In genomic region chr13:34734932-34735331, GRCh38 we compare ENCODE assay signal across 1 cellular context.
TF ChIP-seq lines count a peak whose summit lies in the region.

No MANE protein-coding gene starts in this region.

TF ChIP-seq in GM23338, 12 proteins besides CTCF, POLR2A, EP300 and RAD21 (continued from another document):
- TF ChIP-seq, protein P1, sequence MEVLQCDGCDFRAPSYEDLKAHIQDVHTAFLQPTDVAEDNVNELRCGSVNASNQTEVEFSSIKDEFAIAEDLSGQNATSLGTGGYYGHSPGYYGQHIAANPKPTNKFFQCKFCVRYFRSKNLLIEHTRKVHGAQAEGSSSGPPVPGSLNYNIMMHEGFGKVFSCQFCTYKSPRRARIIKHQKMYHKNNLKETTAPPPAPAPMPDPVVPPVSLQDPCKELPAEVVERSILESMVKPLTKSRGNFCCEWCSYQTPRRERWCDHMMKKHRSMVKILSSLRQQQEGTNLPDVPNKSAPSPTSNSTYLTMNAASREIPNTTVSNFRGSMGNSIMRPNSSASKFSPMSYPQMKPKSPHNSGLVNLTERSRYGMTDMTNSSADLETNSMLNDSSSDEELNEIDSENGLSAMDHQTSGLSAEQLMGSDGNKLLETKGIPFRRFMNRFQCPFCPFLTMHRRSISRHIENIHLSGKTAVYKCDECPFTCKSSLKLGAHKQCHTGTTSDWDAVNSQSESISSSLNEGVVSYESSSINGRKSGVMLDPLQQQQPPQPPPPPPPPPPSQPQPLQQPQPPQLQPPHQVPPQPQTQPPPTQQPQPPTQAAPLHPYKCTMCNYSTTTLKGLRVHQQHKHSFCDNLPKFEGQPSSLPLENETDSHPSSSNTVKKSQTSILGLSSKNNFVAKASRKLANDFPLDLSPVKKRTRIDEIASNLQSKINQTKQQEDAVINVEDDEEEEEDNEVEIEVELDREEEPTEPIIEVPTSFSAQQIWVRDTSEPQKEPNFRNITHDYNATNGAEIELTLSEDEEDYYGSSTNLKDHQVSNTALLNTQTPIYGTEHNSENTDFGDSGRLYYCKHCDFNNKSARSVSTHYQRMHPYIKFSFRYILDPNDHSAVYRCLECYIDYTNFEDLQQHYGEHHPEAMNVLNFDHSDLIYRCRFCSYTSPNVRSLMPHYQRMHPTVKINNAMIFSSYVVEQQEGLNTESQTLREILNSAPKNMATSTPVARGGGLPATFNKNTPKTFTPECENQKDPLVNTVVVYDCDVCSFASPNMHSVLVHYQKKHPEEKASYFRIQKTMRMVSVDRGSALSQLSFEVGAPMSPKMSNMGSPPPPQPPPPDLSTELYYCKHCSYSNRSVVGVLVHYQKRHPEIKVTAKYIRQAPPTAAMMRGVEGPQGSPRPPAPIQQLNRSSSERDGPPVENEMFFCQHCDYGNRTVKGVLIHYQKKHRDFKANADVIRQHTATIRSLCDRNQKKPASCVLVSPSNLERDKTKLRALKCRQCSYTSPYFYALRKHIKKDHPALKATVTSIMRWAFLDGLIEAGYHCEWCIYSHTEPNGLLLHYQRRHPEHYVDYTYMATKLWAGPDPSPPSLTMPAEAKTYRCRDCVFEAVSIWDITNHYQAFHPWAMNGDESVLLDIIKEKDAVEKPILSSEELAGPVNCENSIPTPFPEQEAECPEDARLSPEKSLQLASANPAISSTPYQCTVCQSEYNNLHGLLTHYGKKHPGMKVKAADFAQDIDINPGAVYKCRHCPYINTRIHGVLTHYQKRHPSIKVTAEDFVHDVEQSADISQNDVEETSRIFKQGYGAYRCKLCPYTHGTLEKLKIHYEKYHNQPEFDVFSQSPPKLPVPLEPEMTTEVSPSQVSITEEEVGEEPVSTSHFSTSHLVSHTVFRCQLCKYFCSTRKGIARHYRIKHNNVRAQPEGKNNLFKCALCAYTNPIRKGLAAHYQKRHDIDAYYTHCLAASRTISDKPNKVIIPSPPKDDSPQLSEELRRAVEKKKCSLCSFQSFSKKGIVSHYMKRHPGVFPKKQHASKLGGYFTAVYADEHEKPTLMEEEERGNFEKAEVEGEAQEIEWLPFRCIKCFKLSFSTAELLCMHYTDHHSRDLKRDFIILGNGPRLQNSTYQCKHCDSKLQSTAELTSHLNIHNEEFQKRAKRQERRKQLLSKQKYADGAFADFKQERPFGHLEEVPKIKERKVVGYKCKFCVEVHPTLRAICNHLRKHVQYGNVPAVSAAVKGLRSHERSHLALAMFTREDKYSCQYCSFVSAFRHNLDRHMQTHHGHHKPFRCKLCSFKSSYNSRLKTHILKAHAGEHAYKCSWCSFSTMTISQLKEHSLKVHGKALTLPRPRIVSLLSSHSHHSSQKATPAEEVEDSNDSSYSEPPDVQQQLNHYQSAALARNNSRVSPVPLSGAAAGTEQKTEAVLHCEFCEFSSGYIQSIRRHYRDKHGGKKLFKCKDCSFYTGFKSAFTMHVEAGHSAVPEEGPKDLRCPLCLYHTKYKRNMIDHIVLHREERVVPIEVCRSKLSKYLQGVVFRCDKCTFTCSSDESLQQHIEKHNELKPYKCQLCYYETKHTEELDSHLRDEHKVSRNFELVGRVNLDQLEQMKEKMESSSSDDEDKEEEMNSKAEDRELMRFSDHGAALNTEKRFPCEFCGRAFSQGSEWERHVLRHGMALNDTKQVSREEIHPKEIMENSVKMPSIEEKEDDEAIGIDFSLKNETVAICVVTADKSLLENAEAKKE (CRISPR knock-in tag; IDR thresholded peaks at IDR 0.05) = no peak
- TF ChIP-seq ZNF114 (CRISPR knock-in tag; IDR thresholded peaks at IDR 0.05) (no peak), STAT1 (IDR thresholded peaks at IDR 0.05; ENCODE audit: unreplicated experiment) (no peak), JUNB (IDR thresholded peaks at IDR 0.05; ENCODE audit: unreplicated experiment) (no peak), EZH2 (IDR thresholded peaks at IDR 0.05; ENCODE audit: low read depth, unreplicated experiment) (no peak), ZNF331 (CRISPR knock-in tag; IDR thresholded peaks at IDR 0.05; ENCODE audit: low read depth) (no peak)
